In the genomic region with DNA sequence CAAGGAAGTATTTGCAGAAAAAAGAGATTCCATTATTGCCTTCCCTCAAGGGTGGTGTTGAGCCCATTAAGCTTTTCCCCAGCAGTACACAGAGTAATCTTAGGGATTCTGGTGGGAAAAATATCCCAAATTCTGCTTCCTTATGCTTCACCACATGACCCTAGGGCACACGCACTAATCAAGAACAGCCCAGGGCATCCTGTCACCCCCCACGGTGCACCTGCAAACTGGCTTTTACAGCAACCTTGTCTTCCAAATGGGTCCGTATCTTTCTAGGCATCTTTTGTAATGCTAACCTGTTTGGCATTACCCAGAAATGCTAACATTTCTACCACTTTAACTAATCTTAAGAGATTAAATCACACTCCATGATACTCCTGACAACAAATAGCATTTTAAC, we compare ENCODE assay signal across 21 cellular contexts. TPM values are rescaled to one million over a fixed set of nuclear protein-coding genes. Genes with fewer than 3 reads are reported as not detected.
"Had no signal": no experiment of that assay in that cellular context is flagged by ENCODE, and none has a peak within 500 bp of the region (broad histone marks: within the 10 kb centered on the region; RNA-seq: fewer than 3 reads in every experiment).

No MANE protein-coding gene starts in this region.

- H3K4me3 ChIP-seq: breast epithelium, dorsolateral prefrontal cortex, spleen, upper lobe of right lung had no signal

- H3K27ac Mint-ChIP-seq: activated B cell treated with CpG ODN at 0.5 μM for 24 hours; activated CD4-positive, alpha-beta memory T cell treated with anti-CD3 and anti-CD28 coated beads for 36 hours; activated CD4-positive, alpha-beta T cell treated with anti-CD3 and anti-CD28 coated beads for 36 hours; activated naive CD8-positive, alpha-beta T cell treated with anti-CD3 and anti-CD28 coated beads for 36 hours; natural killer cell; progenitor cell of endocrine pancreas; T-helper 2 cell treated with Interferon-gamma antibody and Interleukin-4, amounts not matched to agents 5 μg/mL and 100 μg/mL, for 36 hours had no signal

- H3K9me3 Mint-ChIP-seq: activated B cell treated with CpG ODN at 0.5 μM for 24 hours; activated CD4-positive, alpha-beta memory T cell treated with anti-CD3 and anti-CD28 coated beads for 36 hours; activated naive CD8-positive, alpha-beta T cell treated with anti-CD3 and anti-CD28 coated beads for 36 hours; central memory CD8-positive, alpha-beta T cell; natural killer cell; T-helper 2 cell treated with Interferon-gamma antibody and Interleukin-4, amounts not matched to agents 5 μg/mL and 100 μg/mL, for 36 hours had no signal

- H3K4me1 Mint-ChIP-seq: central memory CD8-positive, alpha-beta T cell; natural killer cell had no signal

- H3K4me1 ChIP-seq: breast epithelium, spleen, upper lobe of right lung had no signal

- H3K27ac ChIP-seq: breast epithelium, dorsolateral prefrontal cortex, epithelial cell of prostate, spleen, upper lobe of right lung had no signal

- DNase-seq: activated B cell treated with CpG ODN at 0.5 μM for 24 hours; activated CD4-positive, alpha-beta memory T cell treated with anti-CD3 and anti-CD28 coated beads for 36 hours; activated CD4-positive, alpha-beta T cell treated with anti-CD3 and anti-CD28 coated beads for 36 hours; activated naive CD4-positive, alpha-beta T cell treated with Interleukin-2 at 50 U/mL for 16 hours; activated naive CD8-positive, alpha-beta T cell treated with anti-CD3 and anti-CD28 coated beads for 36 hours; activated T-cell treated with anti-CD3 and anti-CD28 coated beads, Interleukin-2, amount 50 U/mL, for 48 hours; dorsolateral prefrontal cortex; left ventricle myocardium superior; mammary epithelial cell; midbrain; natural killer cell; spleen; stimulated activated CD4-positive, alpha-beta T cell treated with anti-CD3 and anti-CD28 coated beads, Interleukin-4, amount 100 ng/mL, for 24 hours; stimulated activated naive CD8-positive, alpha-beta T cell treated with anti-CD3 and anti-CD28 coated beads, Interleukin-15, Interleukin-2, amounts not matched to agents 100 U/mL and 50 U/mL, for 24 hours; upper lobe of right lung had no signal

- ATAC-seq: activated CD4-positive, alpha-beta T cell treated with anti-CD3 and anti-CD28 coated beads for 36 hours; left ventricle myocardium superior; natural killer cell; stimulated activated naive CD8-positive, alpha-beta T cell treated with anti-CD3 and anti-CD28 coated beads, Interleukin-15, Interleukin-2, amounts not matched to agents 100 U/mL and 50 U/mL, for 24 hours; upper lobe of right lung had no signal

- H3K4me3 Mint-ChIP-seq: activated B cell treated with CpG ODN at 0.5 μM for 24 hours; activated CD4-positive, alpha-beta memory T cell treated with anti-CD3 and anti-CD28 coated beads for 36 hours; activated CD4-positive, alpha-beta T cell treated with anti-CD3 and anti-CD28 coated beads for 36 hours; activated naive CD8-positive, alpha-beta T cell treated with anti-CD3 and anti-CD28 coated beads for 36 hours; central memory CD8-positive, alpha-beta T cell; natural killer cell; T-helper 2 cell treated with Interferon-gamma antibody and Interleukin-4, amounts not matched to agents 5 μg/mL and 100 μg/mL, for 36 hours had no signal

- H3K36me3 ChIP-seq: breast epithelium, spleen, upper lobe of right lung had no signal

- H3K36me3 Mint-ChIP-seq: activated CD4-positive, alpha-beta memory T cell treated with anti-CD3 and anti-CD28 coated beads for 36 hours; activated naive CD8-positive, alpha-beta T cell treated with anti-CD3 and anti-CD28 coated beads for 36 hours; natural killer cell had no signal

RNA-seq across cellular contexts. Expression of gene C7orf33, which starts 0.9 kb away (rescaled TPM):
- polyA plus RNA-seq: mammary epithelial cell, spleen, thymus had no signal
